26 cellular contexts compared by ENCODE assay signal in genomic region chr5:132540149-132540548, GRCh38. TPM values are rescaled to one million over a fixed set of nuclear protein-coding genes. Genes with fewer than 3 reads are reported as not detected.
"Had no signal": no experiment of that assay in that cellular context is flagged by ENCODE, and none has a peak within 500 bp of the region (broad histone marks: within the 10 kb centered on the region; RNA-seq: fewer than 3 reads in every experiment).

No MANE protein-coding gene starts in this region.

- H3K4me1 Mint-ChIP-seq: IgD-negative memory B cell had no signal

- H3K36me3 Mint-ChIP-seq: IgD-negative memory B cell had no signal

- H3K4me3 Mint-ChIP-seq: IgD-negative memory B cell had no signal

- DNase-seq: KBM-7, MV-4-11, NCI-H1048, NCI-H1105, NCI-H1417, NCI-H1436 treated with DMSO at 0.1 percent for 48 hours, NCI-H1694, NCI-H187 treated with DMSO at 0.1 percent for 48 hours, NCI-H2029 treated with DMSO at 0.1 percent for 48 hours, NCI-H2227 treated with DMSO at 0.1 percent for 48 hours, NCI-H524, NCI-H526 treated with DMSO at 0.1 percent for 48 hours, NCI-H748 treated with DMSO at 0.1 percent for 48 hours, PC-3, SHP77 treated with DMSO at 0.1 percent for 48 hours, T-helper 1 cell had no signal

- H3K27ac Mint-ChIP-seq: IgD-negative memory B cell had no signal

- H3K9me3 Mint-ChIP-seq: IgD-negative memory B cell had no signal

- ATAC-seq: Panc1, PC-3, Right ventricle myocardium inferior had no signal

- H3K4me3 ChIP-seq: SJSA1, SK-N-MC had no signal

- H3K36me3 ChIP-seq: SJSA1 had no signal

- H3K27me3 Mint-ChIP-seq: IgD-negative memory B cell had no signal

- H3K27ac ChIP-seq: SJSA1, SK-N-MC had no signal

- H3K4me1 ChIP-seq: SJSA1 had no signal

RNA-seq across cellular contexts. Expression of gene IL5, which starts 3.2 kb away (rescaled TPM):
- total RNA-seq: HT1080, LHCN-M2, MCF 10A, NCI-H460, OCI-LY7, PC-3, Right ventricle myocardium inferior, SJSA1 had no signal
- polyA plus RNA-seq: IgD-negative memory B cell had no signal
